8 cellular contexts compared by ENCODE assay signal in the genomic region with DNA sequence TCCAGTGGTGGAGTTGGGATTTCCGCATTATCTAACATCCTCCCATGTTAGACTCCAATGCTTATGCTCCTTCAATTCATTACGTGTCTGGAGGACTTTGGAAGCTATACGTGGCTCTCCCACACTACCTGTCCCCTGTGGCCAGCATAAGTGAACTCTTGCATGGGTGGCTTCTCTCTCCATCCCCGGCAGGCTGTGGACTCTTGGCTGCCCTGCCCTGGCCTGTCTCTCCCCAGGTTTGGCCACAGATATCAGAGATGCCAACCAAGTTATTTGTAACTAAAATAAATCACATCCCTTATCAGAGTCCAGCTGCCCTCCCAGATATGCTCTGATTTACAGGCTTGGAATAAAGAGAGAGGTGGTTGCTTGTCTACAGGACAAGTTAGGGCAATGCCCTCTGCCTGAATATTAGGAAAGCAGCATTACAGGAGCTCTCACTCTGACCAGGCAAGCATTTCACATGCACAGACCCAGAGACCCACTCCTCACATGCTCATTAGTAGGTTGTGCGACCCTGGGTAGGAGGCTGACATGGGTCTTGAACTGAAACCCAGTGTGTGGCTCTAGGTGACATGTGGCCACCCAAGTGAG. TPM values are rescaled to one million over a fixed set of nuclear protein-coding genes. Genes with fewer than 3 reads are reported as not detected.
DNase-seq lines count a peak whose midpoint lies in the region; ATAC-seq and TF ChIP-seq lines count a peak whose summit lies in the region.

No MANE protein-coding gene starts in this region.

- no peak overlapping the region for H3K18ac ChIP-seq in mesendoderm (ENCODE audit: low read length)

- no peaks in the 10 kb centered on the region for H3K9me3 Mint-ChIP-seq in IgD-negative memory B cell
- H3K9me3 Mint-ChIP-seq in natural killer cell treated with Interleukin-12 subunit alpha and Interleukin-12 subunit beta and Interleukin-15 and Interleukin-18, amount 100 ng/mL, for 72 hours, result peaks cover 5% of the 10 kb centered on the region

- no peaks in the 10 kb centered on the region for H3K79me1 ChIP-seq in mesendoderm (ENCODE audit: low read length)

- H3K27me3 Mint-ChIP-seq in IgD-negative memory B cell, result no peaks in the 10 kb centered on the region
- no peaks in the 10 kb centered on the region for H3K27me3 Mint-ChIP-seq in natural killer cell treated with Interleukin-12 subunit alpha and Interleukin-12 subunit beta and Interleukin-15 and Interleukin-18, amount 100 ng/mL, for 72 hours

- H4K20me1 ChIP-seq in BLaER1 (peaks cover 76% of the 10 kb centered on the region), hepatocyte (ENCODE audit: insufficient read depth, poor library complexity, severe bottlenecking) (no peaks in the 10 kb centered on the region)

- no peak overlapping the region for H2AFZ ChIP-seq in hepatocyte

- H3K9me2 ChIP-seq in hepatocyte (replicated peaks; ENCODE audit: insufficient read depth), result no peaks in the 10 kb centered on the region

- H3K27ac ChIP-seq in BLaER1, result peak overlapping the region; percentile 54
- peak overlapping the region; percentile 11 to 50 (median 34) for H3K27ac ChIP-seq in body of pancreas
- no peak overlapping the region for H3K27ac ChIP-seq in mesendoderm (ENCODE audit: low read depth, low read length)
- no peak overlapping the region for H3K27ac ChIP-seq in hepatocyte

- H4K5ac ChIP-seq in mesendoderm (ENCODE audit: low read length), result no peak overlapping the region

- TF ChIP-seq POLR2A in body of pancreas (IDR thresholded peaks at IDR 0.05), result no peak

- H3K36me3 Mint-ChIP-seq in IgD-negative memory B cell, result peaks cover 9% of the 10 kb centered on the region
- H3K36me3 Mint-ChIP-seq in natural killer cell treated with Interleukin-12 subunit alpha and Interleukin-12 subunit beta and Interleukin-15 and Interleukin-18, amount 100 ng/mL, for 72 hours, result peaks cover 44% of the 10 kb centered on the region

- no peak overlapping the region for H3K23ac ChIP-seq in mesendoderm (ENCODE audit: low read length)

- H3K56ac ChIP-seq in mesendoderm (ENCODE audit: low read length), result no peak overlapping the region

- H3K4me3 ChIP-seq in BLaER1, result peak overlapping the region; percentile 83
- no peak overlapping the region for H3K4me3 ChIP-seq in body of pancreas
- H3K4me3 ChIP-seq in mesendoderm (ENCODE audit: low read length), result no peak overlapping the region
- no peak overlapping the region for H3K4me3 ChIP-seq in hepatocyte

- no peak overlapping the region for H2BK15ac ChIP-seq in mesendoderm (replicated peaks; ENCODE audit: low read depth)

- H3K4me3 Mint-ChIP-seq in IgD-negative memory B cell, result peak overlapping the region; percentile 66 to 96 (median 90)
- peak overlapping the region; percentile 99 for H3K4me3 Mint-ChIP-seq in natural killer cell treated with Interleukin-12 subunit alpha and Interleukin-12 subunit beta and Interleukin-15 and Interleukin-18, amount 100 ng/mL, for 72 hours

- H3K79me2 ChIP-seq in mesendoderm (ENCODE audit: control insufficient read depth, insufficient read depth, low read length), result no peaks in the 10 kb centered on the region
- H3K79me2 ChIP-seq in hepatocyte, result no peaks in the 10 kb centered on the region

- intact Hi-C loops in body of pancreas (cut with DNase I), result no loop called here

- H4K8ac ChIP-seq in mesendoderm (ENCODE audit: low read depth, low read length), result no peak overlapping the region

- no peak overlapping the region for H2AK5ac ChIP-seq in mesendoderm (ENCODE audit: low read length)

- H3K9me3 ChIP-seq in BLaER1, result peaks cover 8% of the 10 kb centered on the region
- no peaks in the 10 kb centered on the region for H3K9me3 ChIP-seq in body of pancreas
- H3K9me3 ChIP-seq in hepatocyte (ENCODE audit: low read depth), result no peaks in the 10 kb centered on the region

- H3K4me1 ChIP-seq in BLaER1, result peaks cover 68% of the 10 kb centered on the region
- H3K4me1 ChIP-seq in body of pancreas, result peaks cover 74% of the 10 kb centered on the region
- H3K4me1 ChIP-seq in mesendoderm (ENCODE audit: control insufficient read depth, low read depth, low read length), result peaks cover 4% of the 10 kb centered on the region
- no peaks in the 10 kb centered on the region for H3K4me1 ChIP-seq in hepatocyte (ENCODE audit: insufficient read depth)

- WGBS in body of pancreas, 2 donors, result 52 to 73% methylated on average over 4 to 5 of the region's 5 CpGs
- no CpG with 5 or more reads among the region's 5 CpGs for WGBS in mesendoderm (ENCODE audit: extremely low coverage, insufficient coverage, low lambda C conversion rate)
- 89% methylated on average over 5 of the region's 5 CpGs for WGBS in hepatocyte (ENCODE audit: low lambda C conversion rate, missing lambda C conversion rate)

- peak overlapping the region; percentile 42; the same call in 1 of the 2 replicates for H3K9ac ChIP-seq in BLaER1
- H3K9ac ChIP-seq in mesendoderm (ENCODE audit: low read length), result no peak overlapping the region

- peak overlapping the region; percentile 97 for H3K4me2 ChIP-seq in BLaER1
- no peak overlapping the region for H3K4me2 ChIP-seq in mesendoderm (ENCODE audit: low read length)
- no peak overlapping the region for H3K4me2 ChIP-seq in hepatocyte

- TF ChIP-seq CTCF in body of pancreas (IDR thresholded peaks at IDR 0.05) (no peak), hepatocyte (IDR thresholded peaks at IDR 0.05; ENCODE audit: poor library complexity) (no peak)

- H3K4ac ChIP-seq in mesendoderm (ENCODE audit: low read depth, low read length), result no peak overlapping the region

- H3K36me3 ChIP-seq in BLaER1, result peaks cover 55% of the 10 kb centered on the region
- H3K36me3 ChIP-seq in body of pancreas (replicated peaks in 1 of 2; ENCODE audit: insufficient read depth in 1 of 2, low read depth in 2 of 2), result no peaks in the 10 kb centered on the region
- H3K36me3 ChIP-seq in mesendoderm (ENCODE audit: control insufficient read depth, insufficient read depth, low read length), result no peaks in the 10 kb centered on the region
- H3K36me3 ChIP-seq in hepatocyte (replicated peaks; ENCODE audit: insufficient read depth, low read depth), result no peaks in the 10 kb centered on the region

- H3K27me3 ChIP-seq in BLaER1, result no peaks in the 10 kb centered on the region
- H3K27me3 ChIP-seq in body of pancreas, result no peaks in the 10 kb centered on the region
- H3K27me3 ChIP-seq in mesendoderm (ENCODE audit: insufficient read depth, low read length, poor library complexity), result no peaks in the 10 kb centered on the region
- H3K27me3 ChIP-seq in hepatocyte, result peaks cover 18% of the 10 kb centered on the region

- DNase-seq in body of pancreas, result no peak
- DNase-seq in natural killer cell treated with Interleukin-12 subunit alpha and Interleukin-12 subunit beta and Interleukin-15 and Interleukin-18, amount 100 ng/mL, for 72 hours (ENCODE audit: low spot score), result no peak
- no peak for DNase-seq in mesendoderm
- no peak for DNase-seq in dedifferentiated amniotic fluid mesenchymal stem cell (ENCODE audit: extremely low spot score)
- DNase-seq in hepatocyte (ENCODE audit: low spot score), result no peak
- DNase-seq in anterior cingulate cortex (lab: John Stamatoyannopoulos, UW), result no peak

- peak overlapping the region; percentile 95 to 97 (median 97) for H3K27ac Mint-ChIP-seq in IgD-negative memory B cell
- H3K27ac Mint-ChIP-seq in natural killer cell treated with Interleukin-12 subunit alpha and Interleukin-12 subunit beta and Interleukin-15 and Interleukin-18, amount 100 ng/mL, for 72 hours, result peak overlapping the region; percentile 97

- H2BK5ac ChIP-seq in mesendoderm (ENCODE audit: low read length), result no peak overlapping the region

- ATAC-seq in body of pancreas, result no peak
- ATAC-seq in natural killer cell treated with Interleukin-12 subunit alpha and Interleukin-12 subunit beta and Interleukin-15 and Interleukin-18, amount 100 ng/mL, for 72 hours, result no peak

- no peak overlapping the region for H2BK120ac ChIP-seq in mesendoderm (ENCODE audit: low read depth, low read length)

- peaks cover 57 to 75% (median 61%) of the 10 kb centered on the region in 3 donors for H3K4me1 Mint-ChIP-seq in IgD-negative memory B cell
- H3K4me1 Mint-ChIP-seq in natural killer cell treated with Interleukin-12 subunit alpha and Interleukin-12 subunit beta and Interleukin-15 and Interleukin-18, amount 100 ng/mL, for 72 hours (ENCODE audit: low read depth in 2 of 2), result peaks cover 72 to 79% of the 10 kb centered on the region in 2 donors

RNA-seq across cellular contexts. Expression of a gene that starts 4.6 kb away (rescaled TPM):
- 176 TPM for polyA plus RNA-seq in IgD-negative memory B cell
- total RNA-seq in body of pancreas, result 100 to 1,000 TPM; 266 to 433 TPM
- 100 to 1,000 TPM; 698 to 736 TPM for total RNA-seq in natural killer cell treated with Interleukin-12 subunit alpha and Interleukin-12 subunit beta and Interleukin-15 and Interleukin-18, amount 100 ng/mL, for 72 hours
- polyA plus RNA-seq in mesendoderm (2013, experiment 1 of 2), result 29.0 TPM
- 30.1 TPM for polyA plus RNA-seq in mesendoderm (2013, experiment 2 of 2)
- 17.5 and 23.4 TPM in 2 replicates for total RNA-seq in hepatocyte
- polyA plus RNA-seq in hepatocyte, result 13.7 and 29.5 TPM in 2 replicates

Comparison
In these comparisons a context has a peak if more than half of its experiments do, and no peak if none do; other contexts are left out.
1. H3K27ac ChIP-seq: peak in BLaER1 (single experiment) and body of pancreas (4 of 4); none in mesendoderm (single experiment) and hepatocyte (single experiment).
2. RNA of a gene that starts 4.6 kb away (total RNA-seq): 698 to 736 TPM in natural killer cell treated with Interleukin-12 subunit alpha and Interleukin-12 subunit beta and Interleukin-15 and Interleukin-18, amount 100 ng/mL, for 72 hours and 266 to 433 TPM in body of pancreas; 17.5 to 23.4 TPM in hepatocyte; every median in the first group is over 10 times any median in the second.